Comparison of ENCODE assay signal across 8 cellular contexts in genomic region chr2:207624170-207625013, GRCh38. TPM values are rescaled to one million over a fixed set of nuclear protein-coding genes. Genes with fewer than 3 reads are reported as not detected.
A peak's percentile ranks its signal among the peaks of the same experiment; 100 is the strongest.
DNase-seq lines count a peak whose midpoint lies in the region; ATAC-seq lines count a peak whose summit lies in the region.

No MANE protein-coding gene starts in this region.

- peaks cover 12% of the 10 kb centered on the region for H3K36me3 ChIP-seq in CD4-positive, alpha-beta memory T cell (ENCODE audit: insufficient read depth, low read length)
- no peaks in the 10 kb centered on the region for H3K36me3 ChIP-seq in mucosa of stomach (ENCODE audit: control insufficient read depth, insufficient read depth, low read length)

- POLR2A ChIA-PET in CD4-positive, alpha-beta memory T cell (lab: Charles Lee; ENCODE audit: partially characterized antibody) = interaction anchor here (0.6 to 5.0 kb wide), 20 partner anchors 12 to 1538 kb away, joined by 3 to 223 read pairs (median 5); partner anchors contain the start of genes CCNYL1, CREB1, FASTKD2 and FZD5

- intact Hi-C loops in CD4-positive, alpha-beta memory T cell (cut with micrococcal nuclease) = loop anchor here (1.0 to 10.0 kb wide), 9 partner anchors 50 to 1465 kb away; partner anchors contain the start of genes CCNYL1, CREB1, EEF1B2 and FASTKD2

- H3K9ac ChIP-seq in mucosa of stomach (ENCODE audit: low read length) = peak overlapping the region; percentile 82

- H3K9me3 ChIP-seq in CD4-positive, alpha-beta memory T cell (ENCODE audit: control insufficient read depth in 1 of 2, low read length in 2 of 2) = no peaks in the 10 kb centered on the region
- H3K9me3 ChIP-seq in mucosa of stomach (ENCODE audit: control insufficient read depth, low read length) = no peaks in the 10 kb centered on the region

- H3K4me1 Mint-ChIP-seq in CD4-positive, alpha-beta memory T cell = peaks cover 22 to 52% (median 38%) of the 10 kb centered on the region in 4 donors

- H3K27me3 ChIP-seq in CD4-positive, alpha-beta memory T cell (ENCODE audit: insufficient read depth, low read length) = no peaks in the 10 kb centered on the region
- H3K27me3 ChIP-seq in mucosa of stomach (ENCODE audit: control insufficient read depth, insufficient read depth, low read length) = no peaks in the 10 kb centered on the region

- ATAC-seq in GM19351 (IDR thresholded peaks at IDR 0.05; ENCODE audit: unreplicated experiment) (peak; percentile 35), HG03460 (IDR thresholded peaks at IDR 0.05; ENCODE audit: unreplicated experiment) (peak; percentile 37), esophagus mucosa (peak; percentile 58)

- H3K9me3 Mint-ChIP-seq in CD4-positive, alpha-beta memory T cell = no peaks in the 10 kb centered on the region

- H3K27ac ChIP-seq in CD4-positive, alpha-beta memory T cell (ENCODE audit: low read depth, low read length) = peak overlapping the region; percentile 97

- H3K4me3 ChIP-seq in CD4-positive, alpha-beta memory T cell (ENCODE audit: low read length in 2 of 2) = peak overlapping the region; percentile 12 to 89
- peak overlapping the region; percentile 51 for H3K4me3 ChIP-seq in mucosa of stomach (ENCODE audit: low read length)

- peaks cover 6 to 33% of the 10 kb centered on the region in 2 donors for H3K36me3 Mint-ChIP-seq in CD4-positive, alpha-beta memory T cell

- no peaks in the 10 kb centered on the region for H3K27me3 Mint-ChIP-seq in CD4-positive, alpha-beta memory T cell

- peaks cover 37% of the 10 kb centered on the region for H3K4me1 ChIP-seq in CD4-positive, alpha-beta memory T cell (ENCODE audit: insufficient read depth, low read length)
- H3K4me1 ChIP-seq in mucosa of stomach (ENCODE audit: control insufficient read depth, insufficient read depth, low read length) = peaks cover 8% of the 10 kb centered on the region

- H3K4me3 Mint-ChIP-seq in CD4-positive, alpha-beta memory T cell = peak overlapping the region; percentile 89 to 96 (median 94)

- peak; percentile 59 to 75 (median 68) for DNase-seq in CD4-positive, alpha-beta memory T cell
- peak; percentile 81 for DNase-seq in OCI-M1 (lab: John Stamatoyannopoulos, UW)
- DNase-seq in activated T-cell treated with anti-CD3 and anti-CD28 coated beads, Interleukin-2, amount 50 U/mL, for 48 hours = peak; percentile 70 to 79
- peak; percentile 29 to 59 for DNase-seq in stimulated activated CD8-positive, alpha-beta memory T cell treated with anti-CD3 and anti-CD28 coated beads, Interleukin-7, amount 100 ng/mL, for 4 hours (ENCODE audit: low read depth in 2 of 2)

- CTCF ChIA-PET in CD4-positive, alpha-beta memory T cell (lab: Charles Lee; ENCODE audit: partially characterized antibody) = interaction anchor here (0.6 to 3.5 kb wide), 20 partner anchors 10 to 859 kb away, joined by 3 to 34 read pairs (median 6); partner anchors contain the start of genes CCNYL1, CREB1, FASTKD2 and MDH1B

- H3K27ac Mint-ChIP-seq in CD4-positive, alpha-beta memory T cell = peak overlapping the region; percentile 92 to 98 (median 97)

RNA-seq across cellular contexts. Expression of gene METTL21A, which starts 0.8 kb away (rescaled TPM):
- 10 to 100 TPM; 16.6 to 16.9 TPM for total RNA-seq in CD4-positive, alpha-beta memory T cell
- polyA plus RNA-seq in CD4-positive, alpha-beta memory T cell = 10 to 100 TPM; 26.9 to 38.2 TPM
- total RNA-seq in esophagus mucosa = 4.9 TPM

Comparison
In these comparisons a context has a peak if more than half of its experiments do, and no peak if none do; other contexts are left out.
1. Peak in every context shown above with its lines: DNase-seq, ATAC-seq, H3K4me3 ChIP-seq and H3K27ac ChIP-seq.